In the genomic region with DNA sequence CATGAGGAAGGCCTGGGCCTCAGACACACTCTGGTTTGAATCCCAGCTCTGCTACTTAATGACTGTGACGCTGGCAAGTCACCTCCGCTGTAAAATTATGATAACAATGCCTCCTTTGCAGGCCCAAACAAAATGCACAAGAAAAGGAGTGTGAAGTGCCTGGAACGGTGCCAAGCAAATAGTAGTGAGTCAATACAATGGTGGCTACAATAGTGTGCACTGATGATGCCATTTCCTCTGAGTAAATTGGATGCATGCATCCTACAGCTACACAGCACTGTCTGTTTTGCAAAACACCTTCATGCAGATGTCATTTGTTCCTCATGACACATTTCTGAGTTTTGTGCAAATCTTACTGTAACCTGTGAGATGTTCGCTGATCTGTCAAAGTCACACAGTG, we compare ENCODE assay signal across 9 cellular contexts.
DNase-seq lines count a peak whose midpoint lies in the region; ATAC-seq lines count a peak whose summit lies in the region.
"Had no signal": no experiment of that assay in that cellular context is flagged by ENCODE, and none has a peak within 500 bp of the region (broad histone marks: within the 10 kb centered on the region; RNA-seq: fewer than 3 reads in every experiment).

No MANE protein-coding gene starts in this region.

- H3K27ac Mint-ChIP-seq in activated naive CD8-positive, alpha-beta T cell treated with anti-CD3 and anti-CD28 coated beads, Interleukin-2, amount 50 U/mL, for 24 hours = peak overlapping the region; percentile 26

- peak; percentile 75 for ATAC-seq in activated naive CD8-positive, alpha-beta T cell treated with anti-CD3 and anti-CD28 coated beads, Interleukin-2, amount 50 U/mL, for 24 hours
- ATAC-seq in left lobe of liver = no peak

- no peaks in the 10 kb centered on the region for H3K27me3 Mint-ChIP-seq in activated naive CD8-positive, alpha-beta T cell treated with anti-CD3 and anti-CD28 coated beads, Interleukin-2, amount 50 U/mL, for 24 hours

- H3K9me3 Mint-ChIP-seq in activated naive CD8-positive, alpha-beta T cell treated with anti-CD3 and anti-CD28 coated beads, Interleukin-2, amount 50 U/mL, for 24 hours = no peaks in the 10 kb centered on the region

- peaks cover 5% of the 10 kb centered on the region for H3K36me3 Mint-ChIP-seq in activated naive CD8-positive, alpha-beta T cell treated with anti-CD3 and anti-CD28 coated beads, Interleukin-2, amount 50 U/mL, for 24 hours (ENCODE audit: low read depth)

- peak; percentile 7 for DNase-seq in DMS79 treated with DMSO at 0.1 percent for 48 hours (lab: John Stamatoyannopoulos, UW)
- no peak for DNase-seq in DMS79 (lab: John Stamatoyannopoulos, UW)
- peak; percentile 98 for DNase-seq in NCI-H748 (lab: John Stamatoyannopoulos, UW; ENCODE audit: unreplicated experiment)
- DNase-seq in activated naive CD8-positive, alpha-beta T cell treated with anti-CD3 and anti-CD28 coated beads, Interleukin-2, amount 50 U/mL, for 24 hours = peak; percentile 29
- DNase-seq in stimulated activated CD4-positive, alpha-beta T cell treated with anti-CD3 and anti-CD28 coated beads, Interleukin-2, amount 100 ng/mL, for 4 hours (ENCODE audit: low read depth) = peak; percentile 24
- DNase-seq in left lobe of liver (ENCODE audit: low spot score) = no peak
- no peak for DNase-seq in activated CD4-positive, CD25-positive, alpha-beta regulatory T cell (lab: John Stamatoyannopoulos, UW)
- DNase-seq in GM19238 (ENCODE audit: insufficient read length, low spot score) = no peak
- DNase-seq: NCI-H1694 treated with DMSO at 0.1 percent for 48 hours had no signal

- H3K4me3 Mint-ChIP-seq in activated naive CD8-positive, alpha-beta T cell treated with anti-CD3 and anti-CD28 coated beads, Interleukin-2, amount 50 U/mL, for 24 hours = no peak overlapping the region

- H3K4me1 Mint-ChIP-seq in activated naive CD8-positive, alpha-beta T cell treated with anti-CD3 and anti-CD28 coated beads, Interleukin-2, amount 50 U/mL, for 24 hours = peaks cover 62% of the 10 kb centered on the region

Comparison
In these comparisons a context has a peak if more than half of its experiments do, and no peak if none do; other contexts are left out.
1. DNase-seq: peak in DMS79 treated with DMSO at 0.1 percent for 48 hours (single experiment), NCI-H748 (single experiment), activated naive CD8-positive, alpha-beta T cell treated with anti-CD3 and anti-CD28 coated beads, Interleukin-2, amount 50 U/mL, for 24 hours (single experiment) and stimulated activated CD4-positive, alpha-beta T cell treated with anti-CD3 and anti-CD28 coated beads, Interleukin-2, amount 100 ng/mL, for 4 hours (single experiment); none in DMS79 (single experiment), left lobe of liver (single experiment), activated CD4-positive, CD25-positive, alpha-beta regulatory T cell (0 of 4) and GM19238 (single experiment).